In genomic region chr16:65956100-65956499, GRCh38 we compare ENCODE assay signal across 9 cellular contexts.
"Had no signal": no experiment of that assay in that cellular context is flagged by ENCODE, and none has a peak within 500 bp of the region (broad histone marks: within the 10 kb centered on the region; RNA-seq: fewer than 3 reads in every experiment).

No MANE protein-coding gene starts in this region.

- DNase-seq: GM23248, GOT3, H9, HCEC 1CT, IMR-90, KG1 had no signal

- H2AFZ ChIP-seq: GM23248 had no signal

- ATAC-seq: K562 had no signal

- FAIRE-seq: H54, K562 had no signal

- H3K9ac ChIP-seq: GM23248 had no signal

- H3K27ac ChIP-seq: GM23248, HL-60 had no signal

- H3K4me3 ChIP-seq: GM23248, K562 had no signal
